7 cellular contexts compared by ENCODE assay signal in the genomic region with DNA sequence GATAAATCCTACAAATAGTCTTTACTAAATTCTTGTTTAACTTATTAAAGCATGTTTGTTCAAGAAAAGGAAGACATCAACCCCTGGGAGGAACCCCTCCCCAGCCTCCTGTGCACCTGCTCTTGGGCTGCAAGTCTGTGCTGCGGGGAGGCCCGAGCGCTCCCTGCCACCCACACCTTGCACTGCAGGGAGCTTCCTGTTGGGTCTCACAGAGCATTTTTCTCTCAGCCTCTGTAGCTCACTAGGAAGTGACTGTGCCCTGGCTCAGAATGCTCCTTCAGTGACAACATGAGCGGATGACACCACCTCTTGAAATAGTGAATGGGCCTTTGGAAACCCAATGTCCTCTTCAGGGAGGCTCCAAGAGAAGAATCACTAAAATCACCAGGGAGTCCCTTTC.
A peak's percentile ranks its signal among the peaks of the same experiment; 100 is the strongest.
DNase-seq lines count a peak whose midpoint lies in the region; ATAC-seq lines count a peak whose summit lies in the region.
"Not testable (repeated sequence)": the region's sequence is repeated elsewhere in the genome, so short reads cannot be mapped to it uniquely, and the experiment has no call there.

No MANE protein-coding gene starts in this region.

- not testable (repeated sequence) for DNase-seq in T-cell, left cardiac atrium

- not testable (repeated sequence) for H3K27me3 Mint-ChIP-seq in T-cell

- H3K36me3 Mint-ChIP-seq in T-cell: not testable (repeated sequence)

- H3K9me3 Mint-ChIP-seq in T-cell: not testable (repeated sequence)

- not testable (repeated sequence) for H3K4me1 Mint-ChIP-seq in T-cell

- CTCF ChIA-PET in T-cell (lab: Charles Lee): not testable (repeated sequence)

- intact Hi-C loops in left cardiac atrium (cut with DNase I): not testable (repeated sequence)

- POLR2A ChIA-PET in T-cell (lab: Charles Lee): not testable (repeated sequence)

- peak; percentile 75 for ATAC-seq in GM18861 (IDR thresholded peaks at IDR 0.05; ENCODE audit: unreplicated experiment)
- peak; percentile 68 for ATAC-seq in GM19452 (IDR thresholded peaks at IDR 0.05; ENCODE audit: unreplicated experiment)
- peak; percentile 78 for ATAC-seq in GM21723 (IDR thresholded peaks at IDR 0.05; ENCODE audit: unreplicated experiment)
- peak; percentile 62 for ATAC-seq in HG02938 (IDR thresholded peaks at IDR 0.05; ENCODE audit: unreplicated experiment)
- peak; percentile 70 for ATAC-seq in HG03175 (IDR thresholded peaks at IDR 0.05; ENCODE audit: unreplicated experiment)
- peak; percentile 73 to 80 (median 78) for ATAC-seq in T-cell (replicated peaks in 1 of 4)
- peak; percentile 53 to 63 for ATAC-seq in left cardiac atrium

- not testable (repeated sequence) for H3K4me3 Mint-ChIP-seq in T-cell

- not testable (repeated sequence) for H3K27ac Mint-ChIP-seq in T-cell
